14 cellular contexts compared by ENCODE assay signal in genomic region chr3:25674670-25675069, GRCh38. TPM values are rescaled to one million over a fixed set of nuclear protein-coding genes. Genes with fewer than 3 reads are reported as not detected.
DNase-seq lines count a peak whose midpoint lies in the region; ATAC-seq and TF ChIP-seq lines count a peak whose summit lies in the region.
"Had no signal": no experiment of that assay in that cellular context is flagged by ENCODE, and none has a peak within 500 bp of the region (broad histone marks: within the 10 kb centered on the region; RNA-seq: fewer than 3 reads in every experiment).

No MANE protein-coding gene starts in this region.

- H3K27me3 ChIP-seq in OCI-LY3 (ENCODE audit: low read depth, low read length) (peaks cover 6% of the 10 kb centered on the region; the same call in 1 of the 2 replicates), mesenchymal stem cell (ENCODE audit: control insufficient read depth in 1 of 2, insufficient read depth in 1 of 2, low read length in 2 of 2) (no peaks in the 10 kb centered on the region)
- H3K27me3 ChIP-seq: BE2C had no signal

- no peaks in the 10 kb centered on the region for H3K36me3 ChIP-seq in OCI-LY3 (replicated peaks; ENCODE audit: low read depth, low read length)
- H3K36me3 ChIP-seq in mesenchymal stem cell (ENCODE audit: control insufficient read depth in 1 of 2, insufficient read depth in 2 of 2, low read depth in 1 of 2, low read length in 2 of 2): no peaks in the 10 kb centered on the region
- H3K36me3 ChIP-seq: BE2C, HAP-1 had no signal

- H4K8ac ChIP-seq in mesenchymal stem cell (ENCODE audit: low read length): no peak overlapping the region

- H3K4ac ChIP-seq in mesenchymal stem cell (ENCODE audit: low read depth in 1 of 2, low read length in 2 of 2): no peak overlapping the region

- no peaks in the 10 kb centered on the region for H3K79me1 ChIP-seq in mesenchymal stem cell (replicated peaks; ENCODE audit: low read length, poor library complexity, severe bottlenecking)

- H3K4me3 ChIP-seq in OCI-LY3 (ENCODE audit: low read length) (no peak overlapping the region), mesenchymal stem cell (ENCODE audit: insufficient read depth in 1 of 2, low read depth in 1 of 2, low read length in 2 of 2) (no peak overlapping the region)
- H3K4me3 ChIP-seq: GM23248, HAP-1 had no signal

- peak; percentile 19 for ATAC-seq in stimulated activated naive CD8-positive, alpha-beta T cell treated with anti-CD3 and anti-CD28 coated beads, Interleukin-15, Interleukin-2, amounts not matched to agents 100 U/mL and 50 U/mL, for 24 hours
- no peak for ATAC-seq in stimulated activated naive CD8-positive, alpha-beta T cell treated with anti-CD3 and anti-CD28 coated beads, Interleukin-15, amount 100 ng/mL, for 72 hours

- no peak overlapping the region for H3K27ac ChIP-seq in OCI-LY3 (ENCODE audit: low read length)
- H3K27ac ChIP-seq in mesenchymal stem cell (ENCODE audit: low read length, poor library complexity, severe bottlenecking): no peak overlapping the region
- H3K27ac ChIP-seq: C4-2B, GM23248 had no signal

- no peak overlapping the region for H2BK120ac ChIP-seq in mesenchymal stem cell (ENCODE audit: low read depth, low read length)

- H2BK12ac ChIP-seq in mesenchymal stem cell (ENCODE audit: low read length in 2 of 2): no peak overlapping the region

- peak; percentile 12; the same call in 1 of the 2 replicates for TF ChIP-seq CTCF in OCI-LY3 (IDR thresholded peaks at IDR 0.05; ENCODE audit: low read depth, low read length)

- no peak overlapping the region for H3K27ac Mint-ChIP-seq in stimulated activated naive CD8-positive, alpha-beta T cell treated with anti-CD3 and anti-CD28 coated beads, Interleukin-15, amount 100 ng/mL, for 72 hours
- H3K27ac Mint-ChIP-seq: CD4-positive, alpha-beta T cell had no signal

- no peak overlapping the region for H3K23ac ChIP-seq in mesenchymal stem cell (ENCODE audit: low read length in 2 of 2)

- H4K20me1 ChIP-seq in OCI-LY3 (ENCODE audit: insufficient read depth, low read length): no peaks in the 10 kb centered on the region

- WGBS in mesenchymal stem cell: 100% methylated on average over 1 of the region's 2 CpGs

- H3K9me3 Mint-ChIP-seq in stimulated activated naive CD8-positive, alpha-beta T cell treated with anti-CD3 and anti-CD28 coated beads, Interleukin-15, amount 100 ng/mL, for 72 hours: no peaks in the 10 kb centered on the region
- H3K9me3 Mint-ChIP-seq: CD4-positive, alpha-beta T cell had no signal

- H3K9me3 ChIP-seq in OCI-LY3 (ENCODE audit: insufficient read depth, low read length) (no peaks in the 10 kb centered on the region), mesenchymal stem cell (ENCODE audit: control insufficient read depth, low read length) (peaks cover 3% of the 10 kb centered on the region)
- H3K9me3 ChIP-seq: BE2C, Caco-2, HAP-1 had no signal

- no peaks in the 10 kb centered on the region for H3K79me2 ChIP-seq in OCI-LY3 (ENCODE audit: low read length)

- H3K4me3 Mint-ChIP-seq in stimulated activated naive CD8-positive, alpha-beta T cell treated with anti-CD3 and anti-CD28 coated beads, Interleukin-15, amount 100 ng/mL, for 72 hours: no peak overlapping the region
- H3K4me3 Mint-ChIP-seq: CD4-positive, alpha-beta T cell had no signal

- H3K4me1 ChIP-seq in OCI-LY3 (ENCODE audit: low read length): no peaks in the 10 kb centered on the region
- no peaks in the 10 kb centered on the region for H3K4me1 ChIP-seq in mesenchymal stem cell (ENCODE audit: control insufficient read depth, insufficient read depth, low read depth, low read length)
- H3K4me1 ChIP-seq: BE2C, Caco-2 had no signal

- H3K9ac ChIP-seq in OCI-LY3 (ENCODE audit: low read length) (no peak overlapping the region), mesenchymal stem cell (ENCODE audit: low read length) (no peak overlapping the region)
- H3K9ac ChIP-seq: GM23248 had no signal

- H3K27me3 Mint-ChIP-seq in stimulated activated naive CD8-positive, alpha-beta T cell treated with anti-CD3 and anti-CD28 coated beads, Interleukin-15, amount 100 ng/mL, for 72 hours: no peaks in the 10 kb centered on the region

- no peak overlapping the region for H2AK5ac ChIP-seq in mesenchymal stem cell (ENCODE audit: low read length, severe bottlenecking)

- no peak overlapping the region for H2BK15ac ChIP-seq in mesenchymal stem cell (ENCODE audit: low read depth, poor library complexity, severe bottlenecking)

- H4K91ac ChIP-seq in mesenchymal stem cell (ENCODE audit: low read length): peak overlapping the region; percentile 57

- no peak overlapping the region for H3K14ac ChIP-seq in mesenchymal stem cell (ENCODE audit: low read length in 2 of 2)

- H3K4me2 ChIP-seq in OCI-LY3 (ENCODE audit: low read length) (no peak overlapping the region), mesenchymal stem cell (ENCODE audit: low read length, poor library complexity, severe bottlenecking) (no peak overlapping the region)

- intact Hi-C loops in head of caudate nucleus (cut with DNase I): no loop called here

- no peak for DNase-seq in stimulated activated naive CD8-positive, alpha-beta T cell treated with anti-CD3 and anti-CD28 coated beads, Interleukin-15, Interleukin-2, amounts not matched to agents 100 U/mL and 50 U/mL, for 24 hours
- no peak for DNase-seq in stimulated activated naive CD8-positive, alpha-beta T cell treated with anti-CD3 and anti-CD28 coated beads, Interleukin-15, amount 100 ng/mL, for 72 hours
- no peak for DNase-seq in mesenchymal stem cell
- DNase-seq in stimulated activated naive CD4-positive, alpha-beta T cell (lab: John Stamatoyannopoulos, UW): no peak
- no peak for DNase-seq in HuH-7 (ENCODE audit: low spot score)
- no peak for DNase-seq in head of caudate nucleus
- DNase-seq: ACHN; BE2C; Caco-2; CD4-positive, alpha-beta T cell; GM23248 had no signal

- H2AFZ ChIP-seq in OCI-LY3 (ENCODE audit: low read depth, low read length) (no peak overlapping the region), mesenchymal stem cell (ENCODE audit: low read depth, low read length) (no peak overlapping the region)
- H2AFZ ChIP-seq: GM23248 had no signal

- H3K18ac ChIP-seq in mesenchymal stem cell (ENCODE audit: low read depth in 1 of 2, low read length in 2 of 2): no peak overlapping the region

- peaks cover 11% of the 10 kb centered on the region for H3K4me1 Mint-ChIP-seq in stimulated activated naive CD8-positive, alpha-beta T cell treated with anti-CD3 and anti-CD28 coated beads, Interleukin-15, amount 100 ng/mL, for 72 hours

- H2BK5ac ChIP-seq in mesenchymal stem cell (ENCODE audit: low read depth, low read length, poor library complexity, severe bottlenecking): no peak overlapping the region

RNA-seq across cellular contexts. Expression of gene TOP2B, which starts 10.0 kb away (rescaled TPM):
- 58.8 TPM for polyA plus RNA-seq in mesenchymal stem cell (2013, experiment 1 of 2)
- 60.0 TPM for polyA plus RNA-seq in mesenchymal stem cell (2013, experiment 2 of 2)
